1 cellular context compared by ENCODE assay signal in the genomic region with DNA sequence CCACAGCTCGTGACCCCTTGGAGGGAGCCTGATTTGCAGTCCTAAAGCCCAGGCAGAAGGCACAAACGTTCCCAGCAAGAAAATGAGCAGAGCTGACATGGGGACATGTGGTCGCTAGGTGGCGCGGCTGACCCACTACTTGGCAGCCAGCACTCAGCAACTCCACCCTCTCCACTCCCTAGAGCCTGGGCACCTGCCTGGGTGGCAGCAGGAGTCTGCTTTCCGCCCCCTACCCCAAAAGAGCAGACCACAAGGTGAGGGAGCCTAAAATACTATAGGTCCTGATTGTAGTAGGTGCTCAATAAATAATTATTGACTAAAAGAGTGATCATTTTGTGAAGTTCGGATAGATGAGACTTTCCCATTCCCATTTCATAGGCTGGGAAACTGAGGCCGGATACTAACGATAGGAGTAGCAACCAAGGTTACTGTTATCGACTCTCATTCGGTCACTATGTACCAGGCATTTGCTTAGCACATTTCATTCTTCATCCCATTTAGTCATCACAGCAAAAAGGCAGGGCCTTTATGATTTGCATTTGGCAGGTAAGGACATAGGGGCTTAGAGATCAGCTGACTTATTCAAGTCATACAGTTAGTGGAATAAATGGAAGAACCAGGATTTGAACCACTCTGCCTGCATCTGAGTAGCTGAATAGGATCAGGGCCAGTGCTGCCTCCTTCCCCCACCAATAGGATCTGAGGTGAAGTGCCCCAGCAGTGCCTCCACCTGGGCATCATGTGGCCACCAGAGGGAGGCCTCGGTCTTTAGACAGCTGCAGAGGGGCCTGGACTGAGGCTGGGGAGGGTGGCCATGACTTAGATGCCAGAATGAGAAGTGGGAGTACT.
A peak's percentile ranks its signal among the peaks of the same experiment; 100 is the strongest.
TF ChIP-seq lines count a peak whose summit lies in the region.

No MANE protein-coding gene starts in this region.

TF ChIP-seq in HepG2, 621 proteins besides CTCF, POLR2A, EP300 and RAD21 (continued from another document):
- TF ChIP-seq ZNF792 (CRISPR knock-in tag; IDR thresholded peaks at IDR 0.05) (no peak), HNRNPK (IDR thresholded peaks at IDR 0.05; ENCODE audit: low read depth, low read length, poor library complexity, severe bottlenecking) (no peak), SMC3 (IDR thresholded peaks at IDR 0.05; ENCODE audit: low read length) (peak; percentile 39; the same call in 1 of the 2 replicates), ZNF556 (CRISPR knock-in tag; IDR thresholded peaks at IDR 0.05; ENCODE audit: borderline replicate concordance) (0 out of 2 replicates have a peak, but pooled peaks have one; percentile 9), HMGXB4 (CRISPR knock-in tag; IDR thresholded peaks at IDR 0.05; ENCODE audit: borderline replicate concordance in 1 of 2, low read depth in 1 of 2) (peak in 1 of 2 experiments; percentile 13; a peak in 1 of 4 replicates), SALL1 (CRISPR knock-in tag; IDR thresholded peaks at IDR 0.05) (peak; percentile 23; the same call in 1 of the 2 replicates), CBFB (CRISPR knock-in tag; IDR thresholded peaks at IDR 0.05) (0 out of 2 replicates have a peak, but pooled peaks have one; percentile 21), PHF21A (CRISPR knock-in tag; IDR thresholded peaks at IDR 0.05) (no peak), RXRA (CRISPR knock-in tag; IDR thresholded peaks at IDR 0.05) (no peak), ZNF687 (CRISPR knock-in tag; IDR thresholded peaks at IDR 0.05) (peak; percentile 23; the same call in 1 of the 2 replicates), ZSCAN22 (CRISPR knock-in tag; IDR thresholded peaks at IDR 0.05) (no peak), MAZ (IDR thresholded peaks at IDR 0.05; ENCODE audit: borderline replicate concordance, low read depth, low read length) (0 out of 2 replicates have a peak, but pooled peaks have one; percentile 21), MAZ (CRISPR knock-in tag; IDR thresholded peaks at IDR 0.05; ENCODE audit: low read depth) (no peak), STAG1 (CRISPR knock-in tag; IDR thresholded peaks at IDR 0.05) (peak; percentile 93)
- TF ChIP-seq, protein P1, sequence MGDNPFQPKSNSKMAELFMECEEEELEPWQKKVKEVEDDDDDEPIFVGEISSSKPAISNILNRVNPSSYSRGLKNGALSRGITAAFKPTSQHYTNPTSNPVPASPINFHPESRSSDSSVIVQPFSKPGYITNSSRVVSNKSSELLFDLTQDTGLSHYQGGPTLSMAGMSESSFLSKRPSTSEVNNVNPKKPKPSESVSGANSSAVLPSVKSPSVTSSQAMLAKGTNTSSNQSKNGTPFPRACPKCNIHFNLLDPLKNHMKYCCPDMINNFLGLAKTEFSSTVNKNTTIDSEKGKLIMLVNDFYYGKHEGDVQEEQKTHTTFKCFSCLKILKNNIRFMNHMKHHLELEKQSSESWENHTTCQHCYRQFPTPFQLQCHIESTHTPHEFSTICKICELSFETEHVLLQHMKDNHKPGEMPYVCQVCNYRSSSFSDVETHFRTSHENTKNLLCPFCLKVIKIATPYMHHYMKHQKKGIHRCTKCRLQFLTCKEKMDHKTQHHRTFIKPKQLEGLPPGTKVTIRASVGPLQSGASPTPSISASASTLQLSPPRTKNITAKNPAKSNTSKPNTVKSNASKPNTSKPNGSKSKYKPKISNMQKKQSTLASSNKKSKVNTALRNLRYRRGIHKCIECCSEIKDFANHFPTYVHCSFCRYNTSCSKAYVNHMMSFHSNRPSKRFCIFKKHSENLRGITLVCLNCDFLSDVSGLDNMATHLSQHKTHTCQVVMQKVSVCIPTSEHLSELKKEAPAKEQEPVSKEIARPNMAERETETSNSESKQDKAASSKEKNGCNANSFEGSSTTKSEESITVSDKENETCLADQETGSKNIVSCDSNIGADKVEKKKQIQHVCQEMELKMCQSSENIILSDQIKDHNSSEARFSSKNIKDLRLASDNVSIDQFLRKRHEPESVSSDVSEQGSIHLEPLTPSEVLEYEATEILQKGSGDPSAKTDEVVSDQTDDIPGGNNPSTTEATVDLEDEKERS (CRISPR knock-in tag; IDR thresholded peaks at IDR 0.05) = 0 out of 2 replicates have a peak, but pooled peaks have one; percentile 28
